Comparison of ENCODE assay signal across 1 cellular context in genomic region chr19:16540948-16541347, GRCh38.
TF ChIP-seq lines count a peak whose summit lies in the region.

No MANE protein-coding gene starts in this region.

TF ChIP-seq in GM23338, 12 proteins besides CTCF, POLR2A, EP300 and RAD21 (continued from another document):
- TF ChIP-seq ZNF462 (CRISPR knock-in tag; IDR thresholded peaks at IDR 0.05) (no peak), EZH2phosphoT487 (IDR thresholded peaks at IDR 0.05; ENCODE audit: unreplicated experiment) (no peak)
